Comparison of ENCODE assay signal across 11 cellular contexts in the genomic region with DNA sequence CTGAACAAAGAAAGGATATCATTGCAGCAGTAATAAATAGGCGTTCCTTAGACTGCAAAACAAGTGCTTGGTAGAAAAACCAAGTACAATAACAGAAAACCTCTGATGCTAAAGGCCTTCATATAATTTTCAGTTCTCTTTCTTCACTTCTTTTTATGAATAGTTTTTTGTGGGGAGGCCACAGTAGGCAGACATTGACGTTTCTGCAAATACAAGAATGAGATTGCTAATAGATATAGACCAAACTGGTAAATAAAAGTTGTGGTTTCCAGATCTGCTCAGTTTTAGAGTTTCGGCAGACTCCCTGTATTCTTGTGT.
DNase-seq lines count a peak whose midpoint lies in the region; ATAC-seq and TF ChIP-seq lines count a peak whose summit lies in the region.
"Had no signal": no experiment of that assay in that cellular context is flagged by ENCODE, and none has a peak within 500 bp of the region (broad histone marks: within the 10 kb centered on the region; RNA-seq: fewer than 3 reads in every experiment).

No MANE protein-coding gene starts in this region.

- H2AFZ ChIP-seq in OCI-LY1 (ENCODE audit: low read length): peak overlapping the region; percentile 6; the same call in 1 of the 2 replicates

- no peak for DNase-seq in NCI-H446 (lab: John Stamatoyannopoulos, UW)
- no peak for DNase-seq in NCI-H146 (lab: John Stamatoyannopoulos, UW)
- no peak for DNase-seq in NCI-H1092 (lab: John Stamatoyannopoulos, UW)
- no peak for DNase-seq in DMS153 (lab: John Stamatoyannopoulos, UW)
- DNase-seq: NCI-H1436; SHP77 treated with DMSO at 0.1 percent for 48 hours; stimulated activated CD4-positive, alpha-beta T cell treated with anti-CD3 and anti-CD28 coated beads, Interleukin-1b, Interleukin-23, amount 100 ng/mL, for 48 hours had no signal

- TF ChIP-seq CTCF in OCI-LY1 (IDR thresholded peaks at IDR 0.05; ENCODE audit: low read length): no peak

- H3K27me3 ChIP-seq in OCI-LY1 (ENCODE audit: insufficient read depth, low read length): no peaks in the 10 kb centered on the region

- H3K4me3 ChIP-seq in OCI-LY1 (ENCODE audit: low read depth, low read length, poor library complexity, severe bottlenecking): peak overlapping the region; percentile 45

- H4K20me1 ChIP-seq in OCI-LY1 (ENCODE audit: insufficient read depth, low read length): no peaks in the 10 kb centered on the region

- H3K27ac ChIP-seq in OCI-LY1 (ENCODE audit: low read depth, low read length, poor library complexity, severe bottlenecking): peak overlapping the region; percentile 65

- no peaks in the 10 kb centered on the region for H3K9me3 ChIP-seq in OCI-LY1 (ENCODE audit: low read length)

- H3K36me3 ChIP-seq in OCI-LY1 (ENCODE audit: insufficient read depth, low read length): no peaks in the 10 kb centered on the region

- no peaks in the 10 kb centered on the region for H3K9me2 ChIP-seq in OCI-LY1 (ENCODE audit: low read depth, low read length)

- no peaks in the 10 kb centered on the region for H3F3A ChIP-seq in OCI-LY1 (ENCODE audit: insufficient read depth, low read length)

- H3K9ac ChIP-seq in OCI-LY1 (ENCODE audit: low read length): no peak overlapping the region

- peak overlapping the region; percentile 59; the same call in 1 of the 2 replicates for H3K4me2 ChIP-seq in OCI-LY1 (ENCODE audit: low read length)

- ATAC-seq in GM18511 (IDR thresholded peaks at IDR 0.05; ENCODE audit: unreplicated experiment) (peak; percentile 59), GM21360 (IDR thresholded peaks at IDR 0.05; ENCODE audit: unreplicated experiment) (peak; percentile 43), HG03060 (IDR thresholded peaks at IDR 0.05; ENCODE audit: low read depth, unreplicated experiment) (peak; percentile 59)

- H3K4me1 ChIP-seq in OCI-LY1 (ENCODE audit: insufficient read depth, low read length, severe bottlenecking): peaks cover 19% of the 10 kb centered on the region

- H3K79me2 ChIP-seq in OCI-LY1 (ENCODE audit: insufficient read depth, low read length): no peaks in the 10 kb centered on the region
